Comparison of ENCODE assay signal across 1 cellular context in the genomic region with DNA sequence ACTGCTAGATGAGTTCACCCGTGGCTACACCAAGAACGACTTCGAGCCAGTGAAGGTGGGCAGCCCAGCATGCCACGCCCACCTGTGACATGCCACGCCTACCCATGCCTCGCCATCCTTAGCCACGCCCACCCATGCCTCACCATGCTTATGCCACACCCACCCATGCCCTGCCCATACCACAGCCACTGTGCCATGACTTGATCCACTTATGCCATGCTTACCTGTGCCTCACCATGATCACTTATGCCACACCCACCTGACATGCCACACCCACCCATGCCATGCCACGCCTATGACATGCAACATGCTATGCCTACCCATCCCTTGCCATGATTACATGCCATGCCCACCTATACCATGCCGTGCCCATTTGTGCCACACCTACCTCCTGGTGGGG.
TF ChIP-seq lines count a peak whose summit lies in the region.

No MANE protein-coding gene starts in this region.

TF ChIP-seq in GM23338, 12 proteins besides CTCF, POLR2A, EP300 and RAD21 (continued from another document):
- TF ChIP-seq ZNF114 (CRISPR knock-in tag; IDR thresholded peaks at IDR 0.05): no peak
- no peak for TF ChIP-seq CREB1 (CRISPR knock-in tag; IDR thresholded peaks at IDR 0.05; ENCODE audit: low read depth)
- TF ChIP-seq STAT1 (IDR thresholded peaks at IDR 0.05; ENCODE audit: unreplicated experiment): no peak
- TF ChIP-seq EZH2phosphoT487 (IDR thresholded peaks at IDR 0.05; ENCODE audit: unreplicated experiment): no peak
- TF ChIP-seq JUNB (IDR thresholded peaks at IDR 0.05; ENCODE audit: unreplicated experiment): no peak
- TF ChIP-seq, protein P1, sequence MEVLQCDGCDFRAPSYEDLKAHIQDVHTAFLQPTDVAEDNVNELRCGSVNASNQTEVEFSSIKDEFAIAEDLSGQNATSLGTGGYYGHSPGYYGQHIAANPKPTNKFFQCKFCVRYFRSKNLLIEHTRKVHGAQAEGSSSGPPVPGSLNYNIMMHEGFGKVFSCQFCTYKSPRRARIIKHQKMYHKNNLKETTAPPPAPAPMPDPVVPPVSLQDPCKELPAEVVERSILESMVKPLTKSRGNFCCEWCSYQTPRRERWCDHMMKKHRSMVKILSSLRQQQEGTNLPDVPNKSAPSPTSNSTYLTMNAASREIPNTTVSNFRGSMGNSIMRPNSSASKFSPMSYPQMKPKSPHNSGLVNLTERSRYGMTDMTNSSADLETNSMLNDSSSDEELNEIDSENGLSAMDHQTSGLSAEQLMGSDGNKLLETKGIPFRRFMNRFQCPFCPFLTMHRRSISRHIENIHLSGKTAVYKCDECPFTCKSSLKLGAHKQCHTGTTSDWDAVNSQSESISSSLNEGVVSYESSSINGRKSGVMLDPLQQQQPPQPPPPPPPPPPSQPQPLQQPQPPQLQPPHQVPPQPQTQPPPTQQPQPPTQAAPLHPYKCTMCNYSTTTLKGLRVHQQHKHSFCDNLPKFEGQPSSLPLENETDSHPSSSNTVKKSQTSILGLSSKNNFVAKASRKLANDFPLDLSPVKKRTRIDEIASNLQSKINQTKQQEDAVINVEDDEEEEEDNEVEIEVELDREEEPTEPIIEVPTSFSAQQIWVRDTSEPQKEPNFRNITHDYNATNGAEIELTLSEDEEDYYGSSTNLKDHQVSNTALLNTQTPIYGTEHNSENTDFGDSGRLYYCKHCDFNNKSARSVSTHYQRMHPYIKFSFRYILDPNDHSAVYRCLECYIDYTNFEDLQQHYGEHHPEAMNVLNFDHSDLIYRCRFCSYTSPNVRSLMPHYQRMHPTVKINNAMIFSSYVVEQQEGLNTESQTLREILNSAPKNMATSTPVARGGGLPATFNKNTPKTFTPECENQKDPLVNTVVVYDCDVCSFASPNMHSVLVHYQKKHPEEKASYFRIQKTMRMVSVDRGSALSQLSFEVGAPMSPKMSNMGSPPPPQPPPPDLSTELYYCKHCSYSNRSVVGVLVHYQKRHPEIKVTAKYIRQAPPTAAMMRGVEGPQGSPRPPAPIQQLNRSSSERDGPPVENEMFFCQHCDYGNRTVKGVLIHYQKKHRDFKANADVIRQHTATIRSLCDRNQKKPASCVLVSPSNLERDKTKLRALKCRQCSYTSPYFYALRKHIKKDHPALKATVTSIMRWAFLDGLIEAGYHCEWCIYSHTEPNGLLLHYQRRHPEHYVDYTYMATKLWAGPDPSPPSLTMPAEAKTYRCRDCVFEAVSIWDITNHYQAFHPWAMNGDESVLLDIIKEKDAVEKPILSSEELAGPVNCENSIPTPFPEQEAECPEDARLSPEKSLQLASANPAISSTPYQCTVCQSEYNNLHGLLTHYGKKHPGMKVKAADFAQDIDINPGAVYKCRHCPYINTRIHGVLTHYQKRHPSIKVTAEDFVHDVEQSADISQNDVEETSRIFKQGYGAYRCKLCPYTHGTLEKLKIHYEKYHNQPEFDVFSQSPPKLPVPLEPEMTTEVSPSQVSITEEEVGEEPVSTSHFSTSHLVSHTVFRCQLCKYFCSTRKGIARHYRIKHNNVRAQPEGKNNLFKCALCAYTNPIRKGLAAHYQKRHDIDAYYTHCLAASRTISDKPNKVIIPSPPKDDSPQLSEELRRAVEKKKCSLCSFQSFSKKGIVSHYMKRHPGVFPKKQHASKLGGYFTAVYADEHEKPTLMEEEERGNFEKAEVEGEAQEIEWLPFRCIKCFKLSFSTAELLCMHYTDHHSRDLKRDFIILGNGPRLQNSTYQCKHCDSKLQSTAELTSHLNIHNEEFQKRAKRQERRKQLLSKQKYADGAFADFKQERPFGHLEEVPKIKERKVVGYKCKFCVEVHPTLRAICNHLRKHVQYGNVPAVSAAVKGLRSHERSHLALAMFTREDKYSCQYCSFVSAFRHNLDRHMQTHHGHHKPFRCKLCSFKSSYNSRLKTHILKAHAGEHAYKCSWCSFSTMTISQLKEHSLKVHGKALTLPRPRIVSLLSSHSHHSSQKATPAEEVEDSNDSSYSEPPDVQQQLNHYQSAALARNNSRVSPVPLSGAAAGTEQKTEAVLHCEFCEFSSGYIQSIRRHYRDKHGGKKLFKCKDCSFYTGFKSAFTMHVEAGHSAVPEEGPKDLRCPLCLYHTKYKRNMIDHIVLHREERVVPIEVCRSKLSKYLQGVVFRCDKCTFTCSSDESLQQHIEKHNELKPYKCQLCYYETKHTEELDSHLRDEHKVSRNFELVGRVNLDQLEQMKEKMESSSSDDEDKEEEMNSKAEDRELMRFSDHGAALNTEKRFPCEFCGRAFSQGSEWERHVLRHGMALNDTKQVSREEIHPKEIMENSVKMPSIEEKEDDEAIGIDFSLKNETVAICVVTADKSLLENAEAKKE (CRISPR knock-in tag; IDR thresholded peaks at IDR 0.05): no peak
- TF ChIP-seq, protein P2, sequence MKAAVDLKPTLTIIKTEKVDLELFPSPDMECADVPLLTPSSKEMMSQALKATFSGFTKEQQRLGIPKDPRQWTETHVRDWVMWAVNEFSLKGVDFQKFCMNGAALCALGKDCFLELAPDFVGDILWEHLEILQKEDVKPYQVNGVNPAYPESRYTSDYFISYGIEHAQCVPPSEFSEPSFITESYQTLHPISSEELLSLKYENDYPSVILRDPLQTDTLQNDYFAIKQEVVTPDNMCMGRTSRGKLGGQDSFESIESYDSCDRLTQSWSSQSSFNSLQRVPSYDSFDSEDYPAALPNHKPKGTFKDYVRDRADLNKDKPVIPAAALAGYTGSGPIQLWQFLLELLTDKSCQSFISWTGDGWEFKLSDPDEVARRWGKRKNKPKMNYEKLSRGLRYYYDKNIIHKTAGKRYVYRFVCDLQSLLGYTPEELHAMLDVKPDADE (IDR thresholded peaks at IDR 0.05): no peak
- TF ChIP-seq ZNF331 (CRISPR knock-in tag; IDR thresholded peaks at IDR 0.05; ENCODE audit: low read depth): no peak
